Comparison of ENCODE assay signal across 16 cellular contexts in genomic region chr9:8188720-8189407, GRCh38.
DNase-seq lines count a peak whose midpoint lies in the region; ATAC-seq and TF ChIP-seq lines count a peak whose summit lies in the region.
"Had no signal": no experiment of that assay in that cellular context is flagged by ENCODE, and none has a peak within 500 bp of the region (broad histone marks: within the 10 kb centered on the region; RNA-seq: fewer than 3 reads in every experiment).

No MANE protein-coding gene starts in this region.

- H3K27me3 Mint-ChIP-seq in activated T-cell treated with anti-CD3 and anti-CD28 coated beads, Interleukin-2, amount 50 U/mL, for 24 hours, result peaks cover 9% of the 10 kb centered on the region

- ATAC-seq in HG03432 (IDR thresholded peaks at IDR 0.05; ENCODE audit: unreplicated experiment) (peak; percentile 75), HG02870 (IDR thresholded peaks at IDR 0.05; ENCODE audit: unreplicated experiment) (no peak)
- ATAC-seq: heart left ventricle, left ventricle myocardium superior had no signal

- no peak overlapping the region for H3K27ac ChIP-seq in smooth muscle cell (ENCODE audit: low read depth)
- H3K27ac ChIP-seq: BLaER1, heart left ventricle, RWPE1, spleen, stomach had no signal

- no peak overlapping the region for H2AFZ ChIP-seq in smooth muscle cell (ENCODE audit: low read depth)

- peaks cover 30% of the 10 kb centered on the region for H3K4me1 Mint-ChIP-seq in activated T-cell treated with anti-CD3 and anti-CD28 coated beads, Interleukin-2, amount 50 U/mL, for 24 hours (ENCODE audit: low read depth)

- no peak overlapping the region for H3K4me3 ChIP-seq in smooth muscle cell
- H3K4me3 ChIP-seq: BLaER1, heart left ventricle, spleen, stomach had no signal

- no peak for TF ChIP-seq CTCF in smooth muscle cell (IDR thresholded peaks at IDR 0.05; ENCODE audit: borderline replicate concordance, insufficient read depth, poor library complexity, severe bottlenecking)

- H3F3A ChIP-seq in smooth muscle cell (ENCODE audit: low read depth), result no peaks in the 10 kb centered on the region

- H3K9ac ChIP-seq in smooth muscle cell (ENCODE audit: low read depth), result no peak overlapping the region
- H3K9ac ChIP-seq: BLaER1 had no signal

- H3K79me2 ChIP-seq in smooth muscle cell (ENCODE audit: low read depth), result no peaks in the 10 kb centered on the region

- no peaks in the 10 kb centered on the region for H3K4me1 ChIP-seq in smooth muscle cell (ENCODE audit: low read depth)
- H3K4me1 ChIP-seq: BLaER1, heart left ventricle, spleen, stomach had no signal

- H3K4me3 Mint-ChIP-seq in activated T-cell treated with anti-CD3 and anti-CD28 coated beads, Interleukin-2, amount 50 U/mL, for 24 hours, result no peak overlapping the region

- no peaks in the 10 kb centered on the region for H3K27me3 ChIP-seq in smooth muscle cell (ENCODE audit: low read depth)
- H3K27me3 ChIP-seq: BLaER1, heart left ventricle, spleen, stomach had no signal

- peak overlapping the region; percentile 63 for H3K27ac Mint-ChIP-seq in activated T-cell treated with anti-CD3 and anti-CD28 coated beads, Interleukin-2, amount 50 U/mL, for 24 hours

- DNase-seq in activated T-cell treated with anti-CD3 and anti-CD28 coated beads for 48 hours (ENCODE audit: low read depth) (peak; percentile 24), activated T-cell treated with anti-CD3 and anti-CD28 coated beads for 4 hours (no peak), smooth muscle cell (lab: John Stamatoyannopoulos, UW; ENCODE audit: unreplicated experiment) (no peak), HK-2 (ENCODE audit: unreplicated experiment) (no peak)
- DNase-seq in activated T-cell treated with anti-CD3 and anti-CD28 coated beads, Interleukin-2, amount 50 U/mL, for 24 hours, result no peak
- peak; percentile 44 for DNase-seq in stimulated activated CD8-positive, alpha-beta memory T cell treated with anti-CD3 and anti-CD28 coated beads, Interleukin-4, amount 100 ng/mL, for 48 hours
- DNase-seq: activated gamma-delta T cell, EL, heart left ventricle, left ventricle myocardium superior, spleen, stomach had no signal

- H3K36me3 ChIP-seq in smooth muscle cell (ENCODE audit: low read depth), result no peaks in the 10 kb centered on the region
- H3K36me3 ChIP-seq: BLaER1, heart left ventricle, spleen, stomach had no signal

- no peak overlapping the region for H3K4me2 ChIP-seq in smooth muscle cell
- H3K4me2 ChIP-seq: BLaER1 had no signal

- no peaks in the 10 kb centered on the region for H3K36me3 Mint-ChIP-seq in activated T-cell treated with anti-CD3 and anti-CD28 coated beads, Interleukin-2, amount 50 U/mL, for 24 hours (ENCODE audit: low read depth)

- WGBS in smooth muscle cell (ENCODE audit: low lambda C conversion rate), result 48% methylated on average over 6 of the region's 6 CpGs

- no peaks in the 10 kb centered on the region for H4K20me1 ChIP-seq in smooth muscle cell (ENCODE audit: low read depth)
- H4K20me1 ChIP-seq: BLaER1 had no signal

- H3K9me3 Mint-ChIP-seq in activated T-cell treated with anti-CD3 and anti-CD28 coated beads, Interleukin-2, amount 50 U/mL, for 24 hours, result peaks cover 24% of the 10 kb centered on the region

- no peaks in the 10 kb centered on the region for H3K9me3 ChIP-seq in smooth muscle cell (replicated peaks; ENCODE audit: low read depth)

Comparison
In these comparisons a context has a peak if more than half of its experiments do, and no peak if none do; other contexts are left out.
1. DNase-seq: peak in activated T-cell treated with anti-CD3 and anti-CD28 coated beads for 48 hours (single experiment) and stimulated activated CD8-positive, alpha-beta memory T cell treated with anti-CD3 and anti-CD28 coated beads, Interleukin-4, amount 100 ng/mL, for 48 hours (single experiment); none in activated T-cell treated with anti-CD3 and anti-CD28 coated beads for 4 hours (single experiment), activated T-cell treated with anti-CD3 and anti-CD28 coated beads, Interleukin-2, amount 50 U/mL, for 24 hours (single experiment), smooth muscle cell (single experiment) and HK-2 (single experiment).